ENCODE assay signal across 8 cellular contexts in genomic region chr19:1863638-1864479, GRCh38. TPM values are rescaled to one million over a fixed set of nuclear protein-coding genes. Genes with fewer than 3 reads are reported as not detected.
DNase-seq lines count a peak whose midpoint lies in the region; ATAC-seq and TF ChIP-seq lines count a peak whose summit lies in the region.

No MANE protein-coding gene starts in this region.

- H3K9ac ChIP-seq in parathyroid adenoma, result no peak overlapping the region

- peak overlapping the region; percentile 80 for H3K4me3 Mint-ChIP-seq in activated naive CD8-positive, alpha-beta T cell treated with anti-CD3 and anti-CD28 coated beads for 36 hours

- H2AFZ ChIP-seq in parathyroid adenoma, result peak overlapping the region; percentile 83

- H3K27ac ChIP-seq in parathyroid adenoma, result peak overlapping the region; percentile 66
- peak overlapping the region; percentile 78 to 81 for H3K27ac ChIP-seq in tibial artery

- intact Hi-C loops in Right ventricle myocardium superior (cut with DNase I) (no loop called here), tibial artery (cut with DNase I; ENCODE audit: low total_unique reads) (no loop called here)

- H3K27me3 Mint-ChIP-seq in activated naive CD8-positive, alpha-beta T cell treated with anti-CD3 and anti-CD28 coated beads for 36 hours, result no peaks in the 10 kb centered on the region

- H3K9me3 Mint-ChIP-seq in activated naive CD8-positive, alpha-beta T cell treated with anti-CD3 and anti-CD28 coated beads for 36 hours, result no peaks in the 10 kb centered on the region

- peaks cover 19% of the 10 kb centered on the region for H3K4me1 ChIP-seq in parathyroid adenoma
- peaks cover 0 to 45% (median 35%) of the 10 kb centered on the region in 4 donors for H3K4me1 ChIP-seq in tibial artery

- H3K9me3 ChIP-seq in parathyroid adenoma (ENCODE audit: control insufficient read depth, low read length) (no peaks in the 10 kb centered on the region), tibial artery (no peaks in the 10 kb centered on the region)

- H3K36me3 Mint-ChIP-seq in activated naive CD8-positive, alpha-beta T cell treated with anti-CD3 and anti-CD28 coated beads for 36 hours, result peaks cover 13% of the 10 kb centered on the region

- peak; percentile 87 for ATAC-seq in Right ventricle myocardium superior (ENCODE audit: poor library complexity)

- TF ChIP-seq CTCF in GM06990 (IDR thresholded peaks at IDR 0.05; ENCODE audit: insufficient read depth, low read length, poor library complexity, severe bottlenecking) (no peak), HFF-Myc (IDR thresholded peaks at IDR 0.05; ENCODE audit: low read depth, low read length, missing control alignments) (no peak), parathyroid adenoma (IDR thresholded peaks at IDR 0.05) (no peak), tibial artery (IDR thresholded peaks at IDR 0.05) (no peak)

- peak; percentile 94 for DNase-seq in GM06990 (ENCODE audit: extremely low read depth, insufficient read length)
- DNase-seq in HFF-Myc (ENCODE audit: extremely low read depth, low read depth), result peak; percentile 65
- peak; percentile 94 for DNase-seq in NAMALWA (ENCODE audit: low spot score)
- peak; percentile 91 for DNase-seq in SKM-1 treated with dmso at 0.1 percent for 144 hours (lab: John Stamatoyannopoulos, UW; ENCODE audit: unreplicated experiment)
- peak; percentile 97 for DNase-seq in activated naive CD8-positive, alpha-beta T cell treated with anti-CD3 and anti-CD28 coated beads for 36 hours
- DNase-seq in Right ventricle myocardium superior, result peak; percentile 93
- peak; percentile 86 to 93 for DNase-seq in tibial artery

- no peaks in the 10 kb centered on the region for H3K27me3 ChIP-seq in GM06990 (replicated peaks; ENCODE audit: control insufficient read depth, insufficient read depth, low read length)
- no peaks in the 10 kb centered on the region for H3K27me3 ChIP-seq in parathyroid adenoma (ENCODE audit: control insufficient read depth, insufficient read depth, low read length)
- no peaks in the 10 kb centered on the region for H3K27me3 ChIP-seq in tibial artery

- peaks cover 20% of the 10 kb centered on the region for H3K4me1 Mint-ChIP-seq in activated naive CD8-positive, alpha-beta T cell treated with anti-CD3 and anti-CD28 coated beads for 36 hours

- H3K79me2 ChIP-seq in parathyroid adenoma, result peaks cover 6% of the 10 kb centered on the region

- H3K4me2 ChIP-seq in parathyroid adenoma (ENCODE audit: low read length), result peak overlapping the region; percentile 91

- H3K36me3 ChIP-seq in GM06990 (ENCODE audit: control insufficient read depth, insufficient read depth, low read length) (no peaks in the 10 kb centered on the region), parathyroid adenoma (ENCODE audit: control insufficient read depth, insufficient read depth, low read length) (no peaks in the 10 kb centered on the region), tibial artery (no peaks in the 10 kb centered on the region)

- peak overlapping the region; percentile 88 for H3K27ac Mint-ChIP-seq in activated naive CD8-positive, alpha-beta T cell treated with anti-CD3 and anti-CD28 coated beads for 36 hours

- H3K4me3 ChIP-seq in GM06990 (replicated peaks; ENCODE audit: low read depth, low read length), result peak overlapping the region; percentile 66
- peak overlapping the region; percentile 52 for H3K4me3 ChIP-seq in HFF-Myc (replicated peaks; ENCODE audit: low read depth, low read length)
- peak overlapping the region; percentile 71 for H3K4me3 ChIP-seq in parathyroid adenoma (ENCODE audit: low read depth, low read length)
- H3K4me3 ChIP-seq in tibial artery, result peak overlapping the region; percentile 63 to 71

RNA-seq across cellular contexts. Expression of gene KLF16, which starts 0.5 kb away (rescaled TPM):
- total RNA-seq in activated naive CD8-positive, alpha-beta T cell treated with anti-CD3 and anti-CD28 coated beads for 36 hours, result 10 to 100 TPM; 37.9 to 39.0 TPM
- total RNA-seq in Right ventricle myocardium superior, result 6.2 TPM

RNA-seq across cellular contexts. Expression of gene REXO1, which starts 15.6 kb away (rescaled TPM):
- total RNA-seq in activated naive CD8-positive, alpha-beta T cell treated with anti-CD3 and anti-CD28 coated beads for 36 hours, result 10 to 100 TPM; 53.1 to 54.2 TPM
- 13.6 TPM for total RNA-seq in Right ventricle myocardium superior

RNA-seq across cellular contexts. Expression of gene ABHD17A, which starts 21.4 kb away (rescaled TPM):
- total RNA-seq in activated naive CD8-positive, alpha-beta T cell treated with anti-CD3 and anti-CD28 coated beads for 36 hours, result 100 to 1,000 TPM in 1 of 2 experiments, 10 to 100 TPM in 1; 98.7 to 106 TPM
- 55.7 TPM for total RNA-seq in Right ventricle myocardium superior

RNA-seq across cellular contexts. Expression of gene ADAT3, which starts 41.3 kb away (rescaled TPM):
- total RNA-seq in activated naive CD8-positive, alpha-beta T cell treated with anti-CD3 and anti-CD28 coated beads for 36 hours, result 1 to 10 TPM; 5.7 to 5.9 TPM
- 2.1 TPM for total RNA-seq in Right ventricle myocardium superior

RNA-seq across cellular contexts. Expression of gene SCAMP4, which starts 41.3 kb away (rescaled TPM):
- 10 to 100 TPM; 31.0 to 35.0 TPM for total RNA-seq in activated naive CD8-positive, alpha-beta T cell treated with anti-CD3 and anti-CD28 coated beads for 36 hours
- total RNA-seq in Right ventricle myocardium superior, result 16.2 TPM

Comparison
In these comparisons a context has a peak if more than half of its experiments do, and no peak if none do; other contexts are left out.
1. Peak in every context shown above with its lines: DNase-seq, ATAC-seq, H3K4me3 ChIP-seq and H3K27ac ChIP-seq.